Comparison of ENCODE assay signal across 12 cellular contexts in the genomic region with DNA sequence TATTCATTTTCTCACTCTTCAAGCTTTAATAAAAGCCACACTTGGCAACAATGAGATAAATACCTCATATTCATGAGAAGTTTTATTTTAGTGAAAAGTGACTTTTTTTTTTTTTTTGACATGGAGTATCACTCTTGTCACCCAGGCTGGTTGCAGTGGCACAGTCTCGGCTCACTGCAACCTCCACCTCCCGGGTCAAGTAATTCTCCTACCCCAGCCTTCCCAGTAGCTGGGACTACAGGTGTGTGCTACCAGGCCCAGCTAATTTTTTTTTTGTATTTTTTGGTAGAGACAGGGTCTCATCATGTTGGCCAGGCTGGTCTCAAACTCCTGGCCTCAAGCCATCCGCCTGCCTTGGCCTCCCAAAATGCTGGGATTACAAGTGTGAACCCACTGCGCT. TPM values are rescaled to one million over a fixed set of nuclear protein-coding genes. Genes with fewer than 3 reads are reported as not detected.
DNase-seq lines count a peak whose midpoint lies in the region; TF ChIP-seq lines count a peak whose summit lies in the region.
"Had no signal": no experiment of that assay in that cellular context is flagged by ENCODE, and none has a peak within 500 bp of the region (broad histone marks: within the 10 kb centered on the region; RNA-seq: fewer than 3 reads in every experiment).

No MANE protein-coding gene starts in this region.

- WGBS in HUES64: 87% methylated on average over 4 of the region's 4 CpGs
- no CpG with 5 or more reads among the region's 4 CpGs for WGBS in neuronal stem cell (ENCODE audit: extremely low coverage in 2 of 2, insufficient read length in 2 of 2, insufficient replicate concordance in 1 of 2), 2 donors

- no peak overlapping the region for H3K23ac ChIP-seq in neuronal stem cell (ENCODE audit: low read depth, low read length, poor library complexity)

- H3K9me3 ChIP-seq in HUES64 (ENCODE audit: insufficient read depth, low read depth, low read length) (no peaks in the 10 kb centered on the region), iPS-20b (ENCODE audit: insufficient read depth, low read depth, low read length) (no peaks in the 10 kb centered on the region), neuronal stem cell (replicated peaks in 1 of 2; ENCODE audit: control insufficient read depth in 2 of 2, insufficient read depth in 1 of 2, low read depth in 1 of 2, low read length in 2 of 2) (no peaks in the 10 kb centered on the region), MM.1S (replicated peaks; ENCODE audit: insufficient read depth, low read length) (no peaks in the 10 kb centered on the region; the same call in 1 of the 2 replicates)

- no peak overlapping the region for H3K4ac ChIP-seq in neuronal stem cell (ENCODE audit: low read length)

- no peaks in the 10 kb centered on the region for H3K27me3 ChIP-seq in HUES64 (ENCODE audit: insufficient read depth, low read length)
- no peaks in the 10 kb centered on the region for H3K27me3 ChIP-seq in iPS-20b (ENCODE audit: insufficient read depth, low read length)
- H3K27me3 ChIP-seq in neuronal stem cell (ENCODE audit: control insufficient read depth in 3 of 3, insufficient read depth in 3 of 3, low read depth in 1 of 3, low read length in 3 of 3): no peaks in the 10 kb centered on the region
- H3K27me3 ChIP-seq in MM.1S (replicated peaks; ENCODE audit: insufficient read depth, low read length): no peaks in the 10 kb centered on the region

- no peaks in the 10 kb centered on the region for H3K79me2 ChIP-seq in MM.1S (ENCODE audit: low read length)

- no peak for DNase-seq in neuronal stem cell (ENCODE audit: low spot score)
- no peak for DNase-seq in SIG-M5 (lab: John Stamatoyannopoulos, UW)
- DNase-seq in kidney tubule cell (ENCODE audit: low spot score): no peak
- DNase-seq in MM.1S: no peak
- DNase-seq: C1 segment of cervical spinal cord; Calu3; CD4-positive, alpha-beta T cell; DMS 273 treated with DMSO at 0.1 percent for 48 hours had no signal

- H3K9me2 ChIP-seq in MM.1S (replicated peaks; ENCODE audit: insufficient read depth, low read length): no peaks in the 10 kb centered on the region

- H2AFZ ChIP-seq in neuronal stem cell (ENCODE audit: low read length) (peak overlapping the region; percentile 85), MM.1S (ENCODE audit: low read length) (no peak overlapping the region)

- no peak overlapping the region for H2BK12ac ChIP-seq in neuronal stem cell (ENCODE audit: low read length)

- no peak overlapping the region for H3K14ac ChIP-seq in neuronal stem cell (ENCODE audit: low read length)

- no peak overlapping the region for H4K91ac ChIP-seq in neuronal stem cell (ENCODE audit: low read depth, low read length, poor library complexity)

- no peak overlapping the region for H2BK120ac ChIP-seq in neuronal stem cell (ENCODE audit: low read depth, low read length)

- peaks cover 37% of the 10 kb centered on the region for H3K4me1 Mint-ChIP-seq in brain
- H3K4me1 Mint-ChIP-seq: B cell had no signal

- H3K36me3 ChIP-seq in HUES64 (ENCODE audit: insufficient read depth, low read length): no peaks in the 10 kb centered on the region
- no peaks in the 10 kb centered on the region for H3K36me3 ChIP-seq in iPS-20b (ENCODE audit: insufficient read depth, low read depth, low read length)
- no peaks in the 10 kb centered on the region for H3K36me3 ChIP-seq in neuronal stem cell (replicated peaks in 1 of 2; ENCODE audit: control insufficient read depth in 2 of 2, insufficient read depth in 2 of 2, low read length in 2 of 2)
- H3K36me3 ChIP-seq in MM.1S (replicated peaks; ENCODE audit: insufficient read depth, low read length): no peaks in the 10 kb centered on the region

- no peaks in the 10 kb centered on the region for H3F3A ChIP-seq in MM.1S (ENCODE audit: insufficient read depth, low read length)

- no peak overlapping the region for H2BK5ac ChIP-seq in neuronal stem cell (ENCODE audit: low read length)

- H2BK15ac ChIP-seq in neuronal stem cell (ENCODE audit: low read length): no peak overlapping the region

- TF ChIP-seq CTCF in brain (conservative IDR thresholded peaks at IDR 0.05) (no peak), MM.1S (IDR thresholded peaks at IDR 0.05; ENCODE audit: low read length) (no peak)

- H3K4me3 Mint-ChIP-seq in brain: no peak overlapping the region
- H3K4me3 Mint-ChIP-seq: B cell; CD4-positive, alpha-beta T cell had no signal

- H3K9ac ChIP-seq in HUES64 (ENCODE audit: low read depth, low read length) (no peak overlapping the region), iPS-20b (ENCODE audit: low read depth, low read length) (no peak overlapping the region), neuronal stem cell (ENCODE audit: low read depth, low read length, poor library complexity) (no peak overlapping the region), MM.1S (ENCODE audit: low read length) (no peak overlapping the region)

- H3K9me3 Mint-ChIP-seq in brain: peaks cover 0 to 2% (median 0%) of the 10 kb centered on the region in 5 experiments
- H3K9me3 Mint-ChIP-seq: CD4-positive, alpha-beta T cell had no signal

- H4K8ac ChIP-seq in neuronal stem cell (ENCODE audit: low read depth, low read length): no peak overlapping the region

- H3K27ac Mint-ChIP-seq in brain: peak overlapping the region in 3 of 5 experiments; percentile 72 to 81 (median 73)
- H3K27ac Mint-ChIP-seq: B cell; CD4-positive, alpha-beta T cell had no signal

- H3K27ac ChIP-seq in HUES64 (ENCODE audit: low read depth, low read length) (peak overlapping the region; percentile 92; the same call in 1 of the 2 replicates), iPS-20b (ENCODE audit: low read length) (no peak overlapping the region), neuronal stem cell (replicated peaks; ENCODE audit: low read length) (peak overlapping the region; percentile 95), MM.1S (ENCODE audit: low read length) (no peak overlapping the region)

- no peak overlapping the region for H3K4me2 ChIP-seq in neuronal stem cell (ENCODE audit: insufficient read depth, low read length, poor library complexity, severe bottlenecking)
- no peak overlapping the region for H3K4me2 ChIP-seq in MM.1S (ENCODE audit: low read depth, low read length)

- no peak overlapping the region for H2AK5ac ChIP-seq in neuronal stem cell (ENCODE audit: low read depth, low read length)

- H3K27me3 Mint-ChIP-seq in brain: peaks cover 72% of the 10 kb centered on the region

- H3K79me1 ChIP-seq in neuronal stem cell (ENCODE audit: low read depth, low read length): no peaks in the 10 kb centered on the region

- peaks cover 32% of the 10 kb centered on the region for H3K4me1 ChIP-seq in HUES64 (ENCODE audit: insufficient read depth, low read length)
- H3K4me1 ChIP-seq in iPS-20b (ENCODE audit: insufficient read depth, low read length): peaks cover 27% of the 10 kb centered on the region; the same call in 1 of the 2 replicates
- H3K4me1 ChIP-seq in neuronal stem cell (ENCODE audit: control insufficient read depth in 2 of 2, insufficient read depth in 1 of 2, low read depth in 1 of 2, low read length in 2 of 2): peaks cover 9 to 16% of the 10 kb centered on the region in 2 donors
- H3K4me1 ChIP-seq in MM.1S (ENCODE audit: low read length): no peaks in the 10 kb centered on the region

- H3K18ac ChIP-seq in neuronal stem cell (ENCODE audit: low read length): no peak overlapping the region

- H3K36me3 Mint-ChIP-seq in brain: no peaks in the 10 kb centered on the region

- H3K4me3 ChIP-seq in HUES64 (ENCODE audit: low read length) (no peak overlapping the region), iPS-20b (ENCODE audit: low read length) (peak overlapping the region; percentile 45; the same call in 1 of the 2 replicates), neuronal stem cell (ENCODE audit: low read length in 2 of 2) (no peak overlapping the region), MM.1S (ENCODE audit: low read length) (no peak overlapping the region)

- no peaks in the 10 kb centered on the region for H4K20me1 ChIP-seq in MM.1S (ENCODE audit: insufficient read depth, low read length)

RNA-seq across cellular contexts. Expression of a gene that starts 47.0 kb away (rescaled TPM):
- 10.8 TPM for polyA plus RNA-seq in HUES64 (2013, experiment 1 of 2)
- 13.6 TPM for polyA plus RNA-seq in HUES64 (2013, experiment 2 of 2)
- 8.5 TPM for polyA plus RNA-seq in brain (ENCODE audit: insufficient read depth, low read depth, low replicate concordance)
- polyA plus RNA-seq in neuronal stem cell (2013, experiment 1 of 2): 146 TPM
- polyA plus RNA-seq in neuronal stem cell (2013, experiment 2 of 2): 146 TPM

Comparison
In these comparisons a context has a peak if more than half of its experiments do, and no peak if none do; other contexts are left out.
1. H3K27ac ChIP-seq: peak in HUES64 (single experiment) and neuronal stem cell (single experiment); none in iPS-20b (single experiment) and MM.1S (single experiment).